17 cellular contexts compared by ENCODE assay signal in the genomic region with DNA sequence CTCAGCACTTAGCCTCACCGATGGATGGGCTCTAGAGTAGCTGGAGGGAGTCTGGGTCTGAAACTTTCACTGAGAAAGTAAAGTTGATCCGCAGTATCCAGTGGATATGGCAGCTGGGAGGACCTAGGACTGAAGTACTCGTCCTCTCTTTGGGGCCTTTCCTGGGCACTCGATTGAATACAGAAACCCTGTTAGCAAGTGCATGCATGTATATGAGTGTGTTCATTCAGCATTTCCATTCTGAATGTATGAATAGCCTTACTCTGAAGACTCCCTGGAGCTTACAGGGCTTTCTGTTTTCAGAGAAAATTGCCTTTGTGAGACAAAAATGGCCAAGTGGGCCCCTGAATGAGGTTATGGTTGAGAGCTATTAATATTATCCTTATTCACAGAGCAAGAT.
A peak's percentile ranks its signal among the peaks of the same experiment; 100 is the strongest.
DNase-seq lines count a peak whose midpoint lies in the region; ATAC-seq and TF ChIP-seq lines count a peak whose summit lies in the region.
"Had no signal": no experiment of that assay in that cellular context is flagged by ENCODE, and none has a peak within 500 bp of the region (broad histone marks: within the 10 kb centered on the region; RNA-seq: fewer than 3 reads in every experiment).

No MANE protein-coding gene starts in this region.

- POLR2A ChIA-PET in CD4-positive, alpha-beta T cell (lab: Charles Lee): interaction anchor here (1.1 to 12.3 kb wide), 15 partner anchors 7 to 803 kb away, joined by 3 to 272 read pairs (median 6); no protein-coding TSS in a partner anchor
- POLR2A ChIA-PET in activated CD4-positive, alpha-beta memory T cell treated with anti-CD3 and anti-CD28 coated beads, Interleukin-2, amount 10 ng/mL, durations not matched to agents 7 days and 5 days (lab: Charles Lee): interaction anchor here (0.8 to 12.3 kb wide), 10 partner anchors 8 to 674 kb away, joined by 3 to 707 read pairs (median 22); no protein-coding TSS in a partner anchor

- CTCF ChIA-PET in CD4-positive, alpha-beta T cell (lab: Charles Lee): interaction anchor here (1.4 to 5.7 kb wide), 6 partner anchors 9 to 44 kb away, joined by 3 to 41 read pairs (median 4); no protein-coding TSS in a partner anchor
- CTCF ChIA-PET in activated CD4-positive, alpha-beta memory T cell treated with anti-CD3 and anti-CD28 coated beads, Interleukin-2, amount 10 ng/mL, durations not matched to agents 7 days and 5 days (lab: Charles Lee): interaction anchor here (0.6 to 4.5 kb wide), 7 partner anchors 11 to 529 kb away, joined by 3 to 28 read pairs (median 5); no protein-coding TSS in a partner anchor

- H3K9me3 ChIP-seq in CD4-positive, alpha-beta T cell (ENCODE audit: control insufficient read depth, low read length): no peaks in the 10 kb centered on the region
- no peaks in the 10 kb centered on the region for H3K9me3 ChIP-seq in mononuclear cell (ENCODE audit: low read depth, low read length)
- H3K9me3 ChIP-seq: upper lobe of right lung had no signal

- ATAC-seq in CD4-positive, alpha-beta T cell (ENCODE audit: poor library complexity): no peak
- ATAC-seq: right cardiac atrium, upper lobe of right lung had no signal

- no peak for TF ChIP-seq CTCF in CD4-positive, alpha-beta T cell (IDR thresholded peaks at IDR 0.05)
- TF ChIP-seq CTCF in glutamatergic neuron (IDR thresholded peaks at IDR 0.05; ENCODE audit: partially characterized antibody, unreplicated experiment): no peak

- H3K9me3 Mint-ChIP-seq in T-helper 1 cell treated with Interleukin-12 subunit alpha and Interleukin-12 subunit beta and Interleukin-4 antibody, amounts not matched to agents 30 μg/mL and 1 μg/mL, for 36 hours: no peaks in the 10 kb centered on the region
- H3K9me3 Mint-ChIP-seq in CD4-positive, alpha-beta T cell: no peaks in the 10 kb centered on the region
- no peaks in the 10 kb centered on the region for H3K9me3 Mint-ChIP-seq in activated CD4-positive, alpha-beta memory T cell treated with anti-CD3 and anti-CD28 coated beads, Interleukin-2, amount 10 ng/mL, durations not matched to agents 7 days and 5 days
- no peaks in the 10 kb centered on the region for H3K9me3 Mint-ChIP-seq in glutamatergic neuron (ENCODE audit: unreplicated experiment)
- H3K9me3 Mint-ChIP-seq: H9 had no signal

- H3K4me1 Mint-ChIP-seq in T-helper 1 cell treated with Interleukin-12 subunit alpha and Interleukin-12 subunit beta and Interleukin-4 antibody, amounts not matched to agents 30 μg/mL and 1 μg/mL, for 36 hours (ENCODE audit: low read depth): peaks cover 83% of the 10 kb centered on the region
- H3K4me1 Mint-ChIP-seq in CD4-positive, alpha-beta T cell (ENCODE audit: low read depth): peaks cover 96% of the 10 kb centered on the region
- peaks cover 89% of the 10 kb centered on the region for H3K4me1 Mint-ChIP-seq in activated CD4-positive, alpha-beta memory T cell treated with anti-CD3 and anti-CD28 coated beads, Interleukin-2, amount 10 ng/mL, durations not matched to agents 7 days and 5 days
- no peaks in the 10 kb centered on the region for H3K4me1 Mint-ChIP-seq in glutamatergic neuron (ENCODE audit: low read depth, unreplicated experiment)
- H3K4me1 Mint-ChIP-seq: H9 had no signal

- no peaks in the 10 kb centered on the region for H3K27me3 ChIP-seq in CD4-positive, alpha-beta T cell (ENCODE audit: control insufficient read depth, insufficient read depth, low read length)
- no peaks in the 10 kb centered on the region for H3K27me3 ChIP-seq in mononuclear cell (ENCODE audit: insufficient read depth, low read length)
- H3K27me3 ChIP-seq: upper lobe of right lung had no signal

- H3K4me1 ChIP-seq in mononuclear cell (ENCODE audit: insufficient read depth, low read length): peaks cover 19% of the 10 kb centered on the region
- H3K4me1 ChIP-seq: upper lobe of right lung had no signal

- no peaks in the 10 kb centered on the region for H3K27me3 Mint-ChIP-seq in T-helper 1 cell treated with Interleukin-12 subunit alpha and Interleukin-12 subunit beta and Interleukin-4 antibody, amounts not matched to agents 30 μg/mL and 1 μg/mL, for 36 hours (ENCODE audit: low read depth)
- no peaks in the 10 kb centered on the region for H3K27me3 Mint-ChIP-seq in CD4-positive, alpha-beta T cell
- H3K27me3 Mint-ChIP-seq in activated CD4-positive, alpha-beta memory T cell treated with anti-CD3 and anti-CD28 coated beads, Interleukin-2, amount 10 ng/mL, durations not matched to agents 7 days and 5 days: no peaks in the 10 kb centered on the region
- no peaks in the 10 kb centered on the region for H3K27me3 Mint-ChIP-seq in glutamatergic neuron (ENCODE audit: unreplicated experiment)

- peak overlapping the region; percentile 91 for H3K27ac Mint-ChIP-seq in T-helper 1 cell treated with Interleukin-12 subunit alpha and Interleukin-12 subunit beta and Interleukin-4 antibody, amounts not matched to agents 30 μg/mL and 1 μg/mL, for 36 hours
- H3K27ac Mint-ChIP-seq in CD4-positive, alpha-beta T cell: peak overlapping the region; percentile 93
- H3K27ac Mint-ChIP-seq in activated CD4-positive, alpha-beta memory T cell treated with anti-CD3 and anti-CD28 coated beads, Interleukin-2, amount 10 ng/mL, durations not matched to agents 7 days and 5 days: peak overlapping the region; percentile 91
- H3K27ac Mint-ChIP-seq in glutamatergic neuron (ENCODE audit: unreplicated experiment): no peak overlapping the region
- H3K27ac Mint-ChIP-seq: H9 had no signal

- H3K36me3 Mint-ChIP-seq in T-helper 1 cell treated with Interleukin-12 subunit alpha and Interleukin-12 subunit beta and Interleukin-4 antibody, amounts not matched to agents 30 μg/mL and 1 μg/mL, for 36 hours (ENCODE audit: low read depth): peaks cover 84% of the 10 kb centered on the region
- H3K36me3 Mint-ChIP-seq in CD4-positive, alpha-beta T cell (ENCODE audit: low read depth): peaks cover 97% of the 10 kb centered on the region
- peaks cover 93% of the 10 kb centered on the region for H3K36me3 Mint-ChIP-seq in activated CD4-positive, alpha-beta memory T cell treated with anti-CD3 and anti-CD28 coated beads, Interleukin-2, amount 10 ng/mL, durations not matched to agents 7 days and 5 days (ENCODE audit: low read depth)
- no peaks in the 10 kb centered on the region for H3K36me3 Mint-ChIP-seq in glutamatergic neuron (ENCODE audit: unreplicated experiment)

- H3K4me3 Mint-ChIP-seq in T-helper 1 cell treated with Interleukin-12 subunit alpha and Interleukin-12 subunit beta and Interleukin-4 antibody, amounts not matched to agents 30 μg/mL and 1 μg/mL, for 36 hours: peak overlapping the region; percentile 81
- peak overlapping the region; percentile 86 for H3K4me3 Mint-ChIP-seq in CD4-positive, alpha-beta T cell
- H3K4me3 Mint-ChIP-seq in activated CD4-positive, alpha-beta memory T cell treated with anti-CD3 and anti-CD28 coated beads, Interleukin-2, amount 10 ng/mL, durations not matched to agents 7 days and 5 days: peak overlapping the region; percentile 78
- H3K4me3 Mint-ChIP-seq in glutamatergic neuron (ENCODE audit: unreplicated experiment): no peak overlapping the region
- H3K4me3 Mint-ChIP-seq: H9 had no signal

- DNase-seq in T-helper 1 cell (no peak), midbrain (lab: John Stamatoyannopoulos, UW) (no peak), iPS-NIHi7 (ENCODE audit: extremely low spot score) (no peak), glutamatergic neuron (no peak)
- DNase-seq in CD4-positive, alpha-beta T cell: no peak
- no peak for DNase-seq in activated CD4-positive, alpha-beta memory T cell treated with anti-CD3 and anti-CD28 coated beads, Interleukin-2, amount 10 ng/mL, durations not matched to agents 7 days and 5 days
- DNase-seq: H9; NCI-H1417; NCI-H2107; NCI-H524 treated with DMSO at 0.1 percent for 48 hours; right cardiac atrium; stimulated activated naive CD4-positive, alpha-beta T cell treated with Interleukin-2 at 50 U/mL for 16 hours; upper lobe of right lung had no signal

- intact Hi-C loops in CD4-positive, alpha-beta T cell (cut with DNase I, micrococcal nuclease): loop anchor here in 1 of 2 experiments (10.0 kb wide), 1 partner anchor 301 kb away; no protein-coding TSS in a partner anchor

- peak overlapping the region; percentile 99 for H3K27ac ChIP-seq in CD4-positive, alpha-beta T cell (ENCODE audit: low read depth, low read length)
- H3K27ac ChIP-seq: 22Rv1, upper lobe of right lung, VCaP had no signal

- H3K4me3 ChIP-seq in mononuclear cell (ENCODE audit: low read length): peak overlapping the region; percentile 21
- H3K4me3 ChIP-seq: upper lobe of right lung had no signal
